Comparison of ENCODE assay signal across 9 cellular contexts in the genomic region with DNA sequence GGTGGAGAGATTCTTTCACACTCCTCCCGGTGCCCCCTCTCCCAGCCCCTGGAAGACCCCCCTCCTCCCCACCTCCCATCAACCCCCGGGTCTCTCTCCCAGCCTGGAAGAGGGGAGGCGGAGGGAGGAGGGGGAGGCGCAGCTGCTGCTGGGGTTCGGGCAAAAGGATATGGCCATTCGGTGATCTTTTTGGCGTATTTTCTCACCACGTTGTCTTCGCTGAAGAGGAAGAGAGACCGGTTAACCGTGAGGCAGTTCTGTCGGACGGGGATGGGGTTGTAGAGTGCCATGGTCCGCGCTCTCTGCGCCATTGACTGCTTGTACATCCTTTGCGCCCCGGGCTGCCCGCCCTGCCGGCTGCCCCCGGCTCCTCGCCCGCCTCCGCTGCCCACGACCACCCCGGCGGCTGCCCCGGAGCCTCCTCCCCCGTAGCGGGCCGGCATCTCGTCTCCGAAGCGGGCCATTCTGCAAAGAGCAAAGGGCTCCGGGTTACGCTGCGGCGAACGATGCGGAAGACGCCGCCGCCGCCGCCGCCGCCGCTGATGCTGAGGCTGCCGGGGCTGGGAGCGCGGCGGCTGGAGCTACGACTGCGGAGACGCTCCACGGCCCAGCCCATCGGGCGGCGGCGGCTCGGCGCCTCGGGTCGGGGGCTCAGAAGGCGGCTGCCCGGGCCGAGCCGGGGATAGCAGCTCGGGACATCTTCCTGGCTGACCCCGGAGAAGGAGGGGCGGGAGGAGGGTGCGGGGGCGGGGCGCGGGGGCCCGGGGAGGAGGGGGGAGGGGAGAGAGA. TPM values are rescaled to one million over a fixed set of nuclear protein-coding genes. Genes with fewer than 3 reads are reported as not detected.
DNase-seq lines count a peak whose midpoint lies in the region; ATAC-seq and TF ChIP-seq lines count a peak whose summit lies in the region.
"Had no signal": no experiment of that assay in that cellular context is flagged by ENCODE, and none has a peak within 500 bp of the region (broad histone marks: within the 10 kb centered on the region; RNA-seq: fewer than 3 reads in every experiment).

Gene CACNA1A, minus strand, starts transcription at position 719 of the 789 bp plus-strand sequence. Its CDS starts 255 bp downstream, at position 464.

- no peaks in the 10 kb centered on the region for H3K9me3 ChIP-seq in left ventricle myocardium inferior (replicated peaks)
- H3K9me3 ChIP-seq: pancreas had no signal

- H3K27me3 ChIP-seq in left ventricle myocardium inferior (ENCODE audit: low read depth): peaks cover 98% of the 10 kb centered on the region

- H3K27ac Mint-ChIP-seq in naive thymus-derived CD8-positive, alpha-beta T cell: peak within 1 kb of the TSS in 1 of 10 donors; percentile 54
- H3K27ac Mint-ChIP-seq in activated T-helper 2 cell treated with anti-CD3 and anti-CD28 coated beads, Interferon-gamma antibody, Interleukin-2, Interleukin-4, amounts not matched to agents 10 μg/mL and 5 μg/mL and 100 μg/mL, durations not matched to agents 14 hours and 24 hours and 36 hours: no peak within 1 kb of the TSS

- no peak for TF ChIP-seq CTCF in left ventricle myocardium inferior (IDR thresholded peaks at IDR 0.05; ENCODE audit: borderline replicate concordance)

- H3K9me3 Mint-ChIP-seq in naive thymus-derived CD8-positive, alpha-beta T cell: peaks cover 0 to 6% (median 0%) of the 10 kb centered on the region in 9 donors
- no peaks in the 10 kb centered on the region for H3K9me3 Mint-ChIP-seq in activated T-helper 2 cell treated with anti-CD3 and anti-CD28 coated beads, Interferon-gamma antibody, Interleukin-2, Interleukin-4, amounts not matched to agents 10 μg/mL and 5 μg/mL and 100 μg/mL, durations not matched to agents 14 hours and 24 hours and 36 hours

- H3K27ac ChIP-seq in left ventricle myocardium inferior (replicated peaks) (no peak within 1 kb of the TSS), cingulate gyrus (ENCODE audit: low read depth, low read length) (peak within 1 kb of the TSS; percentile 69)
- H3K27ac ChIP-seq: pancreas had no signal

- H3K4me1 Mint-ChIP-seq in naive thymus-derived CD8-positive, alpha-beta T cell: peaks cover 0 to 4% (median under 1%) of the 10 kb centered on the region in 4 donors
- H3K4me1 Mint-ChIP-seq in activated T-helper 2 cell treated with anti-CD3 and anti-CD28 coated beads, Interferon-gamma antibody, Interleukin-2, Interleukin-4, amounts not matched to agents 10 μg/mL and 5 μg/mL and 100 μg/mL, durations not matched to agents 14 hours and 24 hours and 36 hours (ENCODE audit: low read depth): no peaks in the 10 kb centered on the region

- peaks cover 10% of the 10 kb centered on the region for H3K4me1 ChIP-seq in left ventricle myocardium inferior
- H3K4me1 ChIP-seq: pancreas had no signal

- ATAC-seq in Right ventricle myocardium inferior: no peak
- peak; percentile 50 to 52 for ATAC-seq in naive thymus-derived CD8-positive, alpha-beta T cell
- no peak for ATAC-seq in GM21717 (IDR thresholded peaks at IDR 0.05; ENCODE audit: unreplicated experiment)

- peak within 1 kb of the TSS in 9 of 10 donors; percentile 18 to 66 (median 49) for H3K4me3 Mint-ChIP-seq in naive thymus-derived CD8-positive, alpha-beta T cell
- H3K4me3 Mint-ChIP-seq in activated T-helper 2 cell treated with anti-CD3 and anti-CD28 coated beads, Interferon-gamma antibody, Interleukin-2, Interleukin-4, amounts not matched to agents 10 μg/mL and 5 μg/mL and 100 μg/mL, durations not matched to agents 14 hours and 24 hours and 36 hours (ENCODE audit: low read depth): no peak within 1 kb of the TSS

- POLR2A ChIA-PET in naive thymus-derived CD8-positive, alpha-beta T cell (lab: Charles Lee): no interaction called here

- H3K4me3 ChIP-seq in left ventricle myocardium inferior: peak within 1 kb of the TSS; percentile 60

- peaks cover 34 to 74% (median 60%) of the 10 kb centered on the region in 5 donors for H3K27me3 Mint-ChIP-seq in naive thymus-derived CD8-positive, alpha-beta T cell
- peaks cover 43% of the 10 kb centered on the region for H3K27me3 Mint-ChIP-seq in activated T-helper 2 cell treated with anti-CD3 and anti-CD28 coated beads, Interferon-gamma antibody, Interleukin-2, Interleukin-4, amounts not matched to agents 10 μg/mL and 5 μg/mL and 100 μg/mL, durations not matched to agents 14 hours and 24 hours and 36 hours (ENCODE audit: low read depth)

- H3K36me3 ChIP-seq in left ventricle myocardium inferior: no peaks in the 10 kb centered on the region
- H3K36me3 ChIP-seq: pancreas had no signal

- intact Hi-C loops in left ventricle myocardium inferior (cut with micrococcal nuclease): no loop called here
- intact Hi-C loops in Right ventricle myocardium inferior (cut with DNase I): no loop called here
- intact Hi-C loops in activated T-helper 2 cell treated with anti-CD3 and anti-CD28 coated beads, Interferon-gamma antibody, Interleukin-2, Interleukin-4, amounts not matched to agents 10 μg/mL and 5 μg/mL and 100 μg/mL, durations not matched to agents 14 hours and 24 hours and 36 hours (cut with micrococcal nuclease): no loop called here

- DNase-seq in left ventricle myocardium inferior: no peak
- DNase-seq in Right ventricle myocardium inferior (ENCODE audit: missing footprints): no peak
- DNase-seq in naive thymus-derived CD8-positive, alpha-beta T cell: peak in 4 of 10 donors; percentile 7 to 19 (median 12)
- DNase-seq in KG1 (lab: John Stamatoyannopoulos, UW): no peak
- no peak for DNase-seq in RKO (ENCODE audit: low spot score)
- no peak for DNase-seq in activated T-helper 2 cell treated with anti-CD3 and anti-CD28 coated beads, Interferon-gamma antibody, Interleukin-2, Interleukin-4, amounts not matched to agents 10 μg/mL and 5 μg/mL and 100 μg/mL, durations not matched to agents 14 hours and 24 hours and 36 hours (ENCODE audit: low spot score)

- H3K36me3 Mint-ChIP-seq in naive thymus-derived CD8-positive, alpha-beta T cell: peaks cover 0 to 5% (median 0%) of the 10 kb centered on the region in 3 donors
- no peaks in the 10 kb centered on the region for H3K36me3 Mint-ChIP-seq in activated T-helper 2 cell treated with anti-CD3 and anti-CD28 coated beads, Interferon-gamma antibody, Interleukin-2, Interleukin-4, amounts not matched to agents 10 μg/mL and 5 μg/mL and 100 μg/mL, durations not matched to agents 14 hours and 24 hours and 36 hours (ENCODE audit: low read depth)

RNA-seq across cellular contexts. Expression of gene CACNA1A, which starts in this region (rescaled TPM):
- total RNA-seq in left ventricle myocardium inferior (0.44 TPM), Right ventricle myocardium inferior (0.41 TPM)
- under 1 TPM; 0.36 to 0.44 TPM for total RNA-seq in naive thymus-derived CD8-positive, alpha-beta T cell
- under 1 TPM; 0.09 to 0.60 (median 0.11) TPM for polyA plus RNA-seq in naive thymus-derived CD8-positive, alpha-beta T cell
- total RNA-seq in activated T-helper 2 cell treated with anti-CD3 and anti-CD28 coated beads, Interferon-gamma antibody, Interleukin-2, Interleukin-4, amounts not matched to agents 10 μg/mL and 5 μg/mL and 100 μg/mL, durations not matched to agents 14 hours and 24 hours and 36 hours: 0.25 and 0.30 TPM in 2 replicates

Comparison
In these comparisons a context has a peak if more than half of its experiments do, and no peak if none do; other contexts are left out.
1. Peak in ATAC-seq in naive thymus-derived CD8-positive, alpha-beta T cell; RNA of the gene not detected or under 1 TPM.